ENCODE assay signal across 1 cellular context in the genomic region with DNA sequence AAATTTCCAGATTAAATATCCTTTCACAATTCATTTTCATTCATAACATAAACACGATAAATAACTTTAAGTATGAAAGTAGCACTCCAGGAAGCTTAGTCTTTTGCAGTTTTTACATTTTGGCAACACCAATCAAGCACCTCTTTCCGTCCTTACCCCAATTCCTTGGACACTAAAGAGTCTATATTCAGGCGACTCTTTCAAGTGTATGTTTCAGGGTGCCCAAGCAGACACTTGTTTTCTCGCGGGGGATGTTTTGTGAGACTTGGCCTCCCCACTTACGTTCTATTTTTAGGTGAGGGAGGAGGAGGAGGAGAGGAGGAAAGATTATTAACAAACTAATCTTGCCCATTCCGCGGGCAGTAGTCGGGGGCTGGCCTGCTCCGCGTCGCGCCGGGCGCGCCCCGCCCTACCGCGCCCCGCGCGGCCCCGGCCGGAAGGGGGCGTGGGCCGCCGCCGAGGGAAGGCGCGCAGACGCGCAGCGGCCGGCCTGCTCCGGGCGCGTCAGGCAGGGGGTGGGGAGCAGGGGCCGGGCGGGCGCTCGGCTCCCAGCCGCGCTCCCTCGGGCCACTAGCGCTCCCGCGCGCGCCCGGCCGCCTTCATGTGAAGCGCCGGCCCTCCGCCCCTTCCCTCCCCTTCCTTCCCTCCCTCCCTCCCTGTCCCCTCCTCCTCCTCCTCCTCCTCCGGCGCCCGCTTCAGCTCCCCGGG.
TF ChIP-seq lines count a peak whose summit lies in the region.

A gene (plus strand): TSS at position 473 of the 708 bp plus-strand sequence. CDS start 337 bp downstream, outside the sequence.

TF ChIP-seq in GM23338, 12 proteins besides CTCF, POLR2A, EP300 and RAD21 (continued from another document):
- TF ChIP-seq, protein P1, sequence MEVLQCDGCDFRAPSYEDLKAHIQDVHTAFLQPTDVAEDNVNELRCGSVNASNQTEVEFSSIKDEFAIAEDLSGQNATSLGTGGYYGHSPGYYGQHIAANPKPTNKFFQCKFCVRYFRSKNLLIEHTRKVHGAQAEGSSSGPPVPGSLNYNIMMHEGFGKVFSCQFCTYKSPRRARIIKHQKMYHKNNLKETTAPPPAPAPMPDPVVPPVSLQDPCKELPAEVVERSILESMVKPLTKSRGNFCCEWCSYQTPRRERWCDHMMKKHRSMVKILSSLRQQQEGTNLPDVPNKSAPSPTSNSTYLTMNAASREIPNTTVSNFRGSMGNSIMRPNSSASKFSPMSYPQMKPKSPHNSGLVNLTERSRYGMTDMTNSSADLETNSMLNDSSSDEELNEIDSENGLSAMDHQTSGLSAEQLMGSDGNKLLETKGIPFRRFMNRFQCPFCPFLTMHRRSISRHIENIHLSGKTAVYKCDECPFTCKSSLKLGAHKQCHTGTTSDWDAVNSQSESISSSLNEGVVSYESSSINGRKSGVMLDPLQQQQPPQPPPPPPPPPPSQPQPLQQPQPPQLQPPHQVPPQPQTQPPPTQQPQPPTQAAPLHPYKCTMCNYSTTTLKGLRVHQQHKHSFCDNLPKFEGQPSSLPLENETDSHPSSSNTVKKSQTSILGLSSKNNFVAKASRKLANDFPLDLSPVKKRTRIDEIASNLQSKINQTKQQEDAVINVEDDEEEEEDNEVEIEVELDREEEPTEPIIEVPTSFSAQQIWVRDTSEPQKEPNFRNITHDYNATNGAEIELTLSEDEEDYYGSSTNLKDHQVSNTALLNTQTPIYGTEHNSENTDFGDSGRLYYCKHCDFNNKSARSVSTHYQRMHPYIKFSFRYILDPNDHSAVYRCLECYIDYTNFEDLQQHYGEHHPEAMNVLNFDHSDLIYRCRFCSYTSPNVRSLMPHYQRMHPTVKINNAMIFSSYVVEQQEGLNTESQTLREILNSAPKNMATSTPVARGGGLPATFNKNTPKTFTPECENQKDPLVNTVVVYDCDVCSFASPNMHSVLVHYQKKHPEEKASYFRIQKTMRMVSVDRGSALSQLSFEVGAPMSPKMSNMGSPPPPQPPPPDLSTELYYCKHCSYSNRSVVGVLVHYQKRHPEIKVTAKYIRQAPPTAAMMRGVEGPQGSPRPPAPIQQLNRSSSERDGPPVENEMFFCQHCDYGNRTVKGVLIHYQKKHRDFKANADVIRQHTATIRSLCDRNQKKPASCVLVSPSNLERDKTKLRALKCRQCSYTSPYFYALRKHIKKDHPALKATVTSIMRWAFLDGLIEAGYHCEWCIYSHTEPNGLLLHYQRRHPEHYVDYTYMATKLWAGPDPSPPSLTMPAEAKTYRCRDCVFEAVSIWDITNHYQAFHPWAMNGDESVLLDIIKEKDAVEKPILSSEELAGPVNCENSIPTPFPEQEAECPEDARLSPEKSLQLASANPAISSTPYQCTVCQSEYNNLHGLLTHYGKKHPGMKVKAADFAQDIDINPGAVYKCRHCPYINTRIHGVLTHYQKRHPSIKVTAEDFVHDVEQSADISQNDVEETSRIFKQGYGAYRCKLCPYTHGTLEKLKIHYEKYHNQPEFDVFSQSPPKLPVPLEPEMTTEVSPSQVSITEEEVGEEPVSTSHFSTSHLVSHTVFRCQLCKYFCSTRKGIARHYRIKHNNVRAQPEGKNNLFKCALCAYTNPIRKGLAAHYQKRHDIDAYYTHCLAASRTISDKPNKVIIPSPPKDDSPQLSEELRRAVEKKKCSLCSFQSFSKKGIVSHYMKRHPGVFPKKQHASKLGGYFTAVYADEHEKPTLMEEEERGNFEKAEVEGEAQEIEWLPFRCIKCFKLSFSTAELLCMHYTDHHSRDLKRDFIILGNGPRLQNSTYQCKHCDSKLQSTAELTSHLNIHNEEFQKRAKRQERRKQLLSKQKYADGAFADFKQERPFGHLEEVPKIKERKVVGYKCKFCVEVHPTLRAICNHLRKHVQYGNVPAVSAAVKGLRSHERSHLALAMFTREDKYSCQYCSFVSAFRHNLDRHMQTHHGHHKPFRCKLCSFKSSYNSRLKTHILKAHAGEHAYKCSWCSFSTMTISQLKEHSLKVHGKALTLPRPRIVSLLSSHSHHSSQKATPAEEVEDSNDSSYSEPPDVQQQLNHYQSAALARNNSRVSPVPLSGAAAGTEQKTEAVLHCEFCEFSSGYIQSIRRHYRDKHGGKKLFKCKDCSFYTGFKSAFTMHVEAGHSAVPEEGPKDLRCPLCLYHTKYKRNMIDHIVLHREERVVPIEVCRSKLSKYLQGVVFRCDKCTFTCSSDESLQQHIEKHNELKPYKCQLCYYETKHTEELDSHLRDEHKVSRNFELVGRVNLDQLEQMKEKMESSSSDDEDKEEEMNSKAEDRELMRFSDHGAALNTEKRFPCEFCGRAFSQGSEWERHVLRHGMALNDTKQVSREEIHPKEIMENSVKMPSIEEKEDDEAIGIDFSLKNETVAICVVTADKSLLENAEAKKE (CRISPR knock-in tag; IDR thresholded peaks at IDR 0.05), result no peak
- TF ChIP-seq EZH2phosphoT487 (IDR thresholded peaks at IDR 0.05; ENCODE audit: unreplicated experiment), result no peak
- TF ChIP-seq, protein P2, sequence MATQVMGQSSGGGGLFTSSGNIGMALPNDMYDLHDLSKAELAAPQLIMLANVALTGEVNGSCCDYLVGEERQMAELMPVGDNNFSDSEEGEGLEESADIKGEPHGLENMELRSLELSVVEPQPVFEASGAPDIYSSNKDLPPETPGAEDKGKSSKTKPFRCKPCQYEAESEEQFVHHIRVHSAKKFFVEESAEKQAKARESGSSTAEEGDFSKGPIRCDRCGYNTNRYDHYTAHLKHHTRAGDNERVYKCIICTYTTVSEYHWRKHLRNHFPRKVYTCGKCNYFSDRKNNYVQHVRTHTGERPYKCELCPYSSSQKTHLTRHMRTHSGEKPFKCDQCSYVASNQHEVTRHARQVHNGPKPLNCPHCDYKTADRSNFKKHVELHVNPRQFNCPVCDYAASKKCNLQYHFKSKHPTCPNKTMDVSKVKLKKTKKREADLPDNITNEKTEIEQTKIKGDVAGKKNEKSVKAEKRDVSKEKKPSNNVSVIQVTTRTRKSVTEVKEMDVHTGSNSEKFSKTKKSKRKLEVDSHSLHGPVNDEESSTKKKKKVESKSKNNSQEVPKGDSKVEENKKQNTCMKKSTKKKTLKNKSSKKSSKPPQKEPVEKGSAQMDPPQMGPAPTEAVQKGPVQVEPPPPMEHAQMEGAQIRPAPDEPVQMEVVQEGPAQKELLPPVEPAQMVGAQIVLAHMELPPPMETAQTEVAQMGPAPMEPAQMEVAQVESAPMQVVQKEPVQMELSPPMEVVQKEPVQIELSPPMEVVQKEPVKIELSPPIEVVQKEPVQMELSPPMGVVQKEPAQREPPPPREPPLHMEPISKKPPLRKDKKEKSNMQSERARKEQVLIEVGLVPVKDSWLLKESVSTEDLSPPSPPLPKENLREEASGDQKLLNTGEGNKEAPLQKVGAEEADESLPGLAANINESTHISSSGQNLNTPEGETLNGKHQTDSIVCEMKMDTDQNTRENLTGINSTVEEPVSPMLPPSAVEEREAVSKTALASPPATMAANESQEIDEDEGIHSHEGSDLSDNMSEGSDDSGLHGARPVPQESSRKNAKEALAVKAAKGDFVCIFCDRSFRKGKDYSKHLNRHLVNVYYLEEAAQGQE (IDR thresholded peaks at IDR 0.05; ENCODE audit: unreplicated experiment), result no peak
- no peak for TF ChIP-seq ZNF114 (CRISPR knock-in tag; IDR thresholded peaks at IDR 0.05)
- no peak for TF ChIP-seq ZNF331 (CRISPR knock-in tag; IDR thresholded peaks at IDR 0.05; ENCODE audit: low read depth)
- TF ChIP-seq CREB1 (CRISPR knock-in tag; IDR thresholded peaks at IDR 0.05; ENCODE audit: low read depth), result no peak
- TF ChIP-seq, protein P3, sequence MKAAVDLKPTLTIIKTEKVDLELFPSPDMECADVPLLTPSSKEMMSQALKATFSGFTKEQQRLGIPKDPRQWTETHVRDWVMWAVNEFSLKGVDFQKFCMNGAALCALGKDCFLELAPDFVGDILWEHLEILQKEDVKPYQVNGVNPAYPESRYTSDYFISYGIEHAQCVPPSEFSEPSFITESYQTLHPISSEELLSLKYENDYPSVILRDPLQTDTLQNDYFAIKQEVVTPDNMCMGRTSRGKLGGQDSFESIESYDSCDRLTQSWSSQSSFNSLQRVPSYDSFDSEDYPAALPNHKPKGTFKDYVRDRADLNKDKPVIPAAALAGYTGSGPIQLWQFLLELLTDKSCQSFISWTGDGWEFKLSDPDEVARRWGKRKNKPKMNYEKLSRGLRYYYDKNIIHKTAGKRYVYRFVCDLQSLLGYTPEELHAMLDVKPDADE (IDR thresholded peaks at IDR 0.05), result no peak
- no peak for TF ChIP-seq EZH2 (IDR thresholded peaks at IDR 0.05; ENCODE audit: low read depth, unreplicated experiment)
- TF ChIP-seq POLR2AphosphoS5 (IDR thresholded peaks at IDR 0.05; ENCODE audit: low read depth), result no peak
